18 cellular contexts compared by ENCODE assay signal in the genomic region with DNA sequence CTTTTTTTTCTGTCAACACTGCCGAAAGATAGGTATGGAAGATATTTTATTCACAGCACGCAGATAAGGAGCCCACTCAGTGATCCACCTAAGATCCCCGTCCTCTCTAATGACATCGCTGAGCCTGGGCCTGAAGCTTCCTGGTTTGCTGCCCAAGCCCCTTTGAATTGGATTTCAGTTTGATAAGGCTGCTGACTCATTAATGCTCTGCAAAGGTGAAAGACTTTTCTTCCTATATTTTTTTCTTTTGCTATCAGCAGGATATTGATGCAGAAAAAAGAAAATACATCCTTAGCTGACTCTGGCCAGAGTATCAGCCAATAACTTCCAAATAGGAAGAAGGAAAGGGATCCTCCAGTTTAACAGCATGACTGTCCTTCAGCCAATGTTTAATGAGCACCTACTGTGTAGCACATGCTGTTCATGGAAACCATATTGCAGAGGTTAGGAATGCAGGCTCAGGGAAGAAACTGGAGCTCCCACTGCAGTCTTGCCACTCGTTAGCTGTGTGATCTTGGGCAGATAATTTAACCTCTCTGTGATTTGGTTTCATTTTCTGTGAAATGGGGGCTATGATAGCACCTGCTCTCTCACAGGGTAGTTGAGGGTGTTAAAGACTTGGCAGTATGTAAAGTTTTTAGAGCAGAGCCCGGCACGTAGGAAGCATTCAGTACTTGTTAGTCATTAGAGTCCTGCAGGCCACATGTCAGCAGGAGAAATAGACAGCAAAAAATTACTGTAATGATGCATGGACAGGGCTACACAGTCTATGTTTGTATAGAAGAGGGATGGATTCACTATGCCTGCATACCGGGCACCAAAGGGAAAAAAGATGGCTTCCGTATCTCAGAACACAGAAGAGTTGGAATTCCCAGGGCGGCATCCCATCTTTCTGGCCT. TPM values are rescaled to one million over a fixed set of nuclear protein-coding genes. Genes with fewer than 3 reads are reported as not detected.
A peak's percentile ranks its signal among the peaks of the same experiment; 100 is the strongest.
DNase-seq lines count a peak whose midpoint lies in the region; ATAC-seq and TF ChIP-seq lines count a peak whose summit lies in the region.
"Had no signal": no experiment of that assay in that cellular context is flagged by ENCODE, and none has a peak within 500 bp of the region (broad histone marks: within the 10 kb centered on the region; RNA-seq: fewer than 3 reads in every experiment).

No MANE protein-coding gene starts in this region.

- H3K27me3 ChIP-seq in PC-3 (ENCODE audit: low read length) (no peaks in the 10 kb centered on the region), neural progenitor cell (no peaks in the 10 kb centered on the region)
- H3K27me3 ChIP-seq: ascending aorta; BLaER1 treated with 17β-estradiol and CSF1 and Interleukin-3, amounts not matched to agents 10 nM and 100 nM had no signal

- DNase-seq in AG20443 (ENCODE audit: low spot score) (peak; percentile 71), PC-3 (no peak), epithelial cell of esophagus (ENCODE audit: low read depth) (peak; percentile 55), neural progenitor cell (ENCODE audit: low spot score) (no peak), RKO (ENCODE audit: low spot score) (no peak)
- DNase-seq: activated CD4-positive, alpha-beta T cell treated with anti-CD3 and anti-CD28 coated beads, Interleukin-2, amount 10 ng/mL, durations not matched to agents 7 days and 5 days; activated T-cell treated with anti-CD3 and anti-CD28 coated beads, Interleukin-2, amount 50 U/mL, for 48 hours; NCI-H1436 treated with DMSO at 0.1 percent for 48 hours; stimulated activated CD4-positive, alpha-beta T cell treated with anti-CD3 and anti-CD28 coated beads, Interleukin-4, amount 100 ng/mL, for 4 hours; stimulated activated naive CD4-positive, alpha-beta T cell had no signal

- no peaks in the 10 kb centered on the region for H3K27me3 Mint-ChIP-seq in neural progenitor cell (ENCODE audit: insufficient read depth, low read depth)
- H3K27me3 Mint-ChIP-seq: activated CD4-positive, alpha-beta T cell treated with anti-CD3 and anti-CD28 coated beads, Interleukin-2, amount 10 ng/mL, durations not matched to agents 7 days and 5 days had no signal

- no peak overlapping the region for H2AFZ ChIP-seq in PC-3 (ENCODE audit: low read length)
- H2AFZ ChIP-seq in neural progenitor cell (replicated peaks), result no peak overlapping the region

- ATAC-seq in PC-3 (no peak), GM18861 (IDR thresholded peaks at IDR 0.05; ENCODE audit: unreplicated experiment) (no peak), esophagus mucosa (no peak), GM21423 (IDR thresholded peaks at IDR 0.05; ENCODE audit: unreplicated experiment) (no peak)

- H4K20me1 ChIP-seq in PC-3 (ENCODE audit: low read length) (no peaks in the 10 kb centered on the region), neural progenitor cell (ENCODE audit: low read depth) (no peaks in the 10 kb centered on the region)

- H3K4me2 ChIP-seq in PC-3 (ENCODE audit: low read length) (no peak overlapping the region), neural progenitor cell (no peak overlapping the region)
- H3K4me2 ChIP-seq: BLaER1 treated with 17β-estradiol and CSF1 and Interleukin-3, amounts not matched to agents 10 nM and 100 nM had no signal

- H3K4me1 Mint-ChIP-seq in neural progenitor cell, result peaks cover 20% of the 10 kb centered on the region
- H3K4me1 Mint-ChIP-seq: activated CD4-positive, alpha-beta T cell treated with anti-CD3 and anti-CD28 coated beads, Interleukin-2, amount 10 ng/mL, durations not matched to agents 7 days and 5 days had no signal

- H3K79me2 ChIP-seq in PC-3 (ENCODE audit: low read length), result no peaks in the 10 kb centered on the region
- no peaks in the 10 kb centered on the region for H3K79me2 ChIP-seq in neural progenitor cell (ENCODE audit: low read depth)

- H3K27ac Mint-ChIP-seq in neural progenitor cell, result peak overlapping the region; percentile 14
- H3K27ac Mint-ChIP-seq: activated CD4-positive, alpha-beta T cell treated with anti-CD3 and anti-CD28 coated beads, Interleukin-2, amount 10 ng/mL, durations not matched to agents 7 days and 5 days; endodermal cell; T-helper 1 cell treated with Interleukin-12 subunit alpha and Interleukin-12 subunit beta and Interleukin-4 antibody, amounts not matched to agents 30 μg/mL and 1 μg/mL, for 36 hours had no signal

- H3K36me3 ChIP-seq in PC-3 (ENCODE audit: low read depth, low read length) (peaks cover 7% of the 10 kb centered on the region; the same call in 1 of the 2 replicates), neural progenitor cell (no peaks in the 10 kb centered on the region)

- H3K9me3 ChIP-seq in PC-3 (ENCODE audit: low read length) (no peaks in the 10 kb centered on the region), neural progenitor cell (ENCODE audit: low read depth) (no peaks in the 10 kb centered on the region)
- H3K9me3 ChIP-seq: ascending aorta; BLaER1 treated with 17β-estradiol and CSF1 and Interleukin-3, amounts not matched to agents 10 nM and 100 nM had no signal

- intact Hi-C loops in PC-3 (cut with micrococcal nuclease), result no loop called here

- CTCF ChIA-PET in PC-3 (lab: Charles Lee), result no interaction called here

- peaks cover 24% of the 10 kb centered on the region for H3K36me3 Mint-ChIP-seq in neural progenitor cell

- POLR2A ChIA-PET in PC-3 (lab: Charles Lee; ENCODE audit: unreplicated experiment), result no interaction called here

- TF ChIP-seq CTCF in PC-3 (conservative IDR thresholded peaks at IDR 0.05; ENCODE audit: low read depth, low read length) (no peak), epithelial cell of esophagus (IDR thresholded peaks at IDR 0.05; ENCODE audit: insufficient read depth, low read depth, low read length, missing control alignments) (no peak), neural progenitor cell (IDR thresholded peaks at IDR 0.05) (no peak)

- H3F3A ChIP-seq in PC-3 (ENCODE audit: low read length, unreplicated experiment) (no peaks in the 10 kb centered on the region), neural progenitor cell (ENCODE audit: low read depth) (no peaks in the 10 kb centered on the region)

- H3K9ac ChIP-seq in PC-3 (ENCODE audit: low read length) (no peak overlapping the region), neural progenitor cell (no peak overlapping the region)
- H3K9ac ChIP-seq: BLaER1 treated with 17β-estradiol and CSF1 and Interleukin-3, amounts not matched to agents 10 nM and 100 nM had no signal

- no TSS peak for BruUV-seq in PC-3 (replicated peaks; lab: Mats Ljungman, UMichigan)

- H3K27ac ChIP-seq in PC-3 (ENCODE audit: low read length) (peak overlapping the region; percentile 25), neural progenitor cell (no peak overlapping the region)
- H3K27ac ChIP-seq: BLaER1 treated with 17β-estradiol and CSF1 and Interleukin-3, amounts not matched to agents 10 nM and 100 nM had no signal

- H3K4me3 ChIP-seq in PC-3 (ENCODE audit: low read length), result no peak overlapping the region
- no peak overlapping the region for H3K4me3 ChIP-seq in epithelial cell of esophagus (ENCODE audit: low read length)
- H3K4me3 ChIP-seq in neural progenitor cell, result no peak overlapping the region
- H3K4me3 ChIP-seq: ascending aorta; BLaER1 treated with 17β-estradiol and CSF1 and Interleukin-3, amounts not matched to agents 10 nM and 100 nM had no signal

- no peak overlapping the region for H3K4me3 Mint-ChIP-seq in neural progenitor cell
- H3K4me3 Mint-ChIP-seq: activated CD4-positive, alpha-beta T cell treated with anti-CD3 and anti-CD28 coated beads, Interleukin-2, amount 10 ng/mL, durations not matched to agents 7 days and 5 days; endodermal cell; T-helper 1 cell treated with Interleukin-12 subunit alpha and Interleukin-12 subunit beta and Interleukin-4 antibody, amounts not matched to agents 30 μg/mL and 1 μg/mL, for 36 hours had no signal

- H3K4me1 ChIP-seq in PC-3 (ENCODE audit: insufficient read depth, low read length) (peaks cover 32% of the 10 kb centered on the region), neural progenitor cell (peaks cover 5% of the 10 kb centered on the region)

- no peaks in the 10 kb centered on the region for H3K9me3 Mint-ChIP-seq in neural progenitor cell
- H3K9me3 Mint-ChIP-seq: activated CD4-positive, alpha-beta T cell treated with anti-CD3 and anti-CD28 coated beads, Interleukin-2, amount 10 ng/mL, durations not matched to agents 7 days and 5 days; endodermal cell had no signal

- H3K9me2 ChIP-seq in PC-3 (replicated peaks; ENCODE audit: low read length), result no peaks in the 10 kb centered on the region

RNA-seq across cellular contexts. Expression of gene EVC, which starts 39.3 kb away (rescaled TPM):
- total RNA-seq in PC-3 (2014; rRNA removed) (22.7 and 29.9 TPM in 2 replicates), neural progenitor cell (ENCODE audit: low replicate concordance) (3.6 and 10.8 TPM in 2 replicates), esophagus mucosa (5.8 TPM)

RNA-seq across cellular contexts. Expression of gene EVC2, which starts 41.9 kb away (rescaled TPM):
- total RNA-seq in PC-3 (2014; rRNA removed) (3.2 and 4.5 TPM in 2 replicates), neural progenitor cell (ENCODE audit: low replicate concordance) (6.1 and 8.0 TPM in 2 replicates), esophagus mucosa (1.8 TPM)
- total RNA-seq: NCI-H460 had no signal

Comparison
In these comparisons a context has a peak if more than half of its experiments do, and no peak if none do; other contexts are left out.
1. DNase-seq: peak in AG20443 (single experiment) and epithelial cell of esophagus (single experiment); none in PC-3 (single experiment), neural progenitor cell (single experiment) and RKO (single experiment).